ENCODE assay signal across 11 cellular contexts in the genomic region with DNA sequence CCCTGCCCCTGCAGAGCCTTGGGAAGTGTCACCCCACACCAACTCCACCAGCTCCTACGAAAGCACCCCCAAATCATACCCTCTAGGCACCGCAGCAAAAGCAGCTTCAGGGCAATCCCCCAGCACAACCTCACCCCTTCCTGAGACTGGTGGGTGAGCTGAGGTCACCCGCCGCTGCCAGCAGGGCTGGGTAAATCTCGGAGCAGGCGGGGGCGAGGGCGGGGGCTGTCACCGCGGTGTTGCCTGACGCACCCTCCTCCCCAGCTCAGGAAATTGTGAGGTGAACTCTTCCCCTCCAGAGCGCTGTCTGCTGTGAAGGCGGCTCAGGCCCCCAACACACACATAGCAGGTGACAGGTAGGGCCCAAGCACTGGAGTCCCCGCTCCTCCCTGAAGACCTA. TPM values are rescaled to one million over a fixed set of nuclear protein-coding genes. Genes with fewer than 3 reads are reported as not detected.
DNase-seq lines count a peak whose midpoint lies in the region; ATAC-seq and TF ChIP-seq lines count a peak whose summit lies in the region.
"Had no signal": no experiment of that assay in that cellular context is flagged by ENCODE, and none has a peak within 500 bp of the region (broad histone marks: within the 10 kb centered on the region; RNA-seq: fewer than 3 reads in every experiment).

No MANE protein-coding gene starts in this region.

- H3K27ac ChIP-seq in BLaER1 = no peak overlapping the region; the same call in 1 of the 2 replicates
- H3K27ac ChIP-seq: A549, dorsolateral prefrontal cortex had no signal

- no peaks in the 10 kb centered on the region for H3K27me3 Mint-ChIP-seq in activated B cell treated with CpG ODN at 0.5 μM for 24 hours
- H3K27me3 Mint-ChIP-seq in activated naive CD4-positive, alpha-beta T cell treated with anti-CD3 and anti-CD28 coated beads for 36 hours (ENCODE audit: low read depth) = no peaks in the 10 kb centered on the region

- peaks cover 52% of the 10 kb centered on the region for H3K4me1 ChIP-seq in BLaER1

- peaks cover 13% of the 10 kb centered on the region; the same call in 1 of the 2 replicates for H3K36me3 ChIP-seq in BLaER1

- CTCF ChIA-PET in activated B cell treated with CpG ODN at 0.5 μM for 24 hours (lab: Charles Lee) = interaction anchor here (1.0 to 1.3 kb wide), 3 partner anchors 33 to 94 kb away, joined by 3 to 5 read pairs (median 4); a partner anchor contains a TSS
- CTCF ChIA-PET in activated naive CD4-positive, alpha-beta T cell treated with anti-CD3 and anti-CD28 coated beads for 36 hours (lab: Charles Lee) = interaction anchor here (0.8 to 1.6 kb wide), 5 partner anchors 21 to 64 kb away, joined by 3 to 7 read pairs (median 3); no protein-coding TSS in a partner anchor

- H4K20me1 ChIP-seq in BLaER1 = no peaks in the 10 kb centered on the region

- peaks cover 39% of the 10 kb centered on the region for H3K4me1 Mint-ChIP-seq in activated B cell treated with CpG ODN at 0.5 μM for 24 hours
- peaks cover 67% of the 10 kb centered on the region for H3K4me1 Mint-ChIP-seq in activated naive CD4-positive, alpha-beta T cell treated with anti-CD3 and anti-CD28 coated beads for 36 hours (ENCODE audit: low read depth)

- TF ChIP-seq CTCF in activated B cell treated with CpG ODN at 0.5 μM for 24 hours (IDR thresholded peaks at IDR 0.05) = no peak

- no peak overlapping the region for H3K27ac Mint-ChIP-seq in activated B cell treated with CpG ODN at 0.5 μM for 24 hours
- peak overlapping the region; percentile 97 for H3K27ac Mint-ChIP-seq in activated naive CD4-positive, alpha-beta T cell treated with anti-CD3 and anti-CD28 coated beads for 36 hours

- intact Hi-C loops in activated B cell treated with CpG ODN at 0.5 μM for 24 hours (cut with micrococcal nuclease) = loop anchor here (1.0 to 2.0 kb wide), 3 partner anchors 9 to 15 kb away; no protein-coding TSS in a partner anchor
- intact Hi-C loops in activated naive CD4-positive, alpha-beta T cell treated with anti-CD3 and anti-CD28 coated beads for 36 hours (cut with micrococcal nuclease) = loop anchor here (1.0 kb wide), 4 partner anchors 8 to 31 kb away; no protein-coding TSS in a partner anchor

- no peaks in the 10 kb centered on the region for H3K9me3 ChIP-seq in BLaER1
- H3K9me3 ChIP-seq: A549 had no signal

- POLR2A ChIA-PET in activated B cell treated with CpG ODN at 0.5 μM for 24 hours (lab: Charles Lee) = interaction anchor here (0.6 to 2.9 kb wide), 12 partner anchors 8 to 190 kb away, joined by 3 to 15 read pairs (median 5); a partner anchor contains a TSS

- peak; percentile 64 for DNase-seq in activated B cell treated with CpG ODN at 0.5 μM for 24 hours
- DNase-seq in activated naive CD4-positive, alpha-beta T cell treated with anti-CD3 and anti-CD28 coated beads for 36 hours = peak; percentile 97
- peak; percentile 75 to 78 for DNase-seq in stimulated activated CD4-positive, alpha-beta T cell treated with anti-CD3 and anti-CD28 coated beads, Interleukin-15, amount 100 ng/mL, for 1 hour (ENCODE audit: low read depth in 1 of 2, low spot score in 1 of 2)
- no peak for DNase-seq in COLO829 (ENCODE audit: low spot score)
- DNase-seq in SKM-1 (lab: John Stamatoyannopoulos, UW; ENCODE audit: unreplicated experiment) = no peak
- DNase-seq: dorsolateral prefrontal cortex, midbrain had no signal

- H3K36me3 Mint-ChIP-seq in activated B cell treated with CpG ODN at 0.5 μM for 24 hours (ENCODE audit: low read depth) = no peaks in the 10 kb centered on the region
- peaks cover 27% of the 10 kb centered on the region for H3K36me3 Mint-ChIP-seq in activated naive CD4-positive, alpha-beta T cell treated with anti-CD3 and anti-CD28 coated beads for 36 hours (ENCODE audit: low read depth)

- H3K4me3 ChIP-seq in BLaER1 = no peak overlapping the region
- H3K4me3 ChIP-seq: A549, dorsolateral prefrontal cortex had no signal

- ATAC-seq in activated B cell treated with CpG ODN at 0.5 μM for 24 hours (ENCODE audit: low read depth) = peak; percentile 89
- ATAC-seq in HG03520 (IDR thresholded peaks at IDR 0.05; ENCODE audit: unreplicated experiment) = no peak
- no peak for ATAC-seq in HG02642 (IDR thresholded peaks at IDR 0.05; ENCODE audit: poor library complexity, unreplicated experiment)
- ATAC-seq: A549 had no signal

- H3K9me3 Mint-ChIP-seq in activated B cell treated with CpG ODN at 0.5 μM for 24 hours = no peaks in the 10 kb centered on the region
- no peaks in the 10 kb centered on the region for H3K9me3 Mint-ChIP-seq in activated naive CD4-positive, alpha-beta T cell treated with anti-CD3 and anti-CD28 coated beads for 36 hours

- H3K4me2 ChIP-seq in BLaER1 = peak overlapping the region; percentile 90
- H3K4me2 ChIP-seq: A549 had no signal

- H3K27me3 ChIP-seq in BLaER1 = no peaks in the 10 kb centered on the region
- H3K27me3 ChIP-seq: dorsolateral prefrontal cortex had no signal

- no peak overlapping the region for H3K9ac ChIP-seq in BLaER1

- peak overlapping the region; percentile 62 for H3K4me3 Mint-ChIP-seq in activated B cell treated with CpG ODN at 0.5 μM for 24 hours
- H3K4me3 Mint-ChIP-seq in activated naive CD4-positive, alpha-beta T cell treated with anti-CD3 and anti-CD28 coated beads for 36 hours = peak overlapping the region; percentile 84

RNA-seq across cellular contexts. Expression of a gene that starts 30.3 kb away (rescaled TPM):
- 46.5 and 46.6 TPM in 2 replicates for total RNA-seq in activated B cell treated with CpG ODN at 0.5 μM for 24 hours
- total RNA-seq in activated naive CD4-positive, alpha-beta T cell treated with anti-CD3 and anti-CD28 coated beads for 36 hours = 100 to 1,000 TPM; 443 to 448 TPM

RNA-seq across cellular contexts. Expression of a gene that starts 46.2 kb away (rescaled TPM):
- total RNA-seq in activated B cell treated with CpG ODN at 0.5 μM for 24 hours = 19.7 and 27.4 TPM in 2 replicates
- total RNA-seq in activated naive CD4-positive, alpha-beta T cell treated with anti-CD3 and anti-CD28 coated beads for 36 hours = 10 to 100 TPM; 22.6 to 24.2 TPM

Comparison
In these comparisons a context has a peak if more than half of its experiments do, and no peak if none do; other contexts are left out.
1. DNase-seq: peak in activated B cell treated with CpG ODN at 0.5 μM for 24 hours (single experiment), activated naive CD4-positive, alpha-beta T cell treated with anti-CD3 and anti-CD28 coated beads for 36 hours (single experiment) and stimulated activated CD4-positive, alpha-beta T cell treated with anti-CD3 and anti-CD28 coated beads, Interleukin-15, amount 100 ng/mL, for 1 hour (2 of 2); none in COLO829 (single experiment) and SKM-1 (single experiment).